Comparison of ENCODE assay signal across 9 cellular contexts in the genomic region with DNA sequence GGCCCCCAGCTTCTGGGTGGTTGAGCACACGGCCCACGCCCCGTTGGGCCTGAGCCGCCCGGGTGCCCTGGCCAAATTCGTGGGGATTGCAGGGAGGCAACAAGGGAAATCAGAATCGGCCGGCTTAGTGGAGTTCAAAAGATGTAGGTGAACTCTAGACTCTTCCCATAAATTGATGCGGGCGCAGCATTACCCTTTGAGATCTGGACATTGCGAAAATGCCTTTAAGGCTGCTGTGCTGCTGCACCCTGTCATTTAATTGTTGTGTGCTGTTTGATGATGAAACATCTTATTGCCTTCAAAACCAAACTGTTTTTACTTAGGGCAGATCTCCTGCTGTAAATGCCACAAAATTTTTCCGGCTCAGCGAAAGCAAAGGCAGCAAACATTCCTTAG. TPM values are rescaled to one million over a fixed set of nuclear protein-coding genes. Genes with fewer than 3 reads are reported as not detected.
A peak's percentile ranks its signal among the peaks of the same experiment; 100 is the strongest.
DNase-seq lines count a peak whose midpoint lies in the region; ATAC-seq and TF ChIP-seq lines count a peak whose summit lies in the region.
"Had no signal": no experiment of that assay in that cellular context is flagged by ENCODE, and none has a peak within 500 bp of the region (broad histone marks: within the 10 kb centered on the region; RNA-seq: fewer than 3 reads in every experiment).

No MANE protein-coding gene starts in this region.

- CTCF ChIA-PET in activated CD8-positive, alpha-beta memory T cell treated with anti-CD3 and anti-CD28 coated beads, Interleukin-2, amount 10 ng/mL, durations not matched to agents 7 days and 5 days (lab: Charles Lee) = interaction anchor here (0.8 to 1.2 kb wide), 3 partner anchors 9 to 46 kb away, joined by 3 to 5 read pairs (median 3); no protein-coding TSS in a partner anchor
- CTCF ChIA-PET in activated CD8-positive, alpha-beta T cell treated with anti-CD3 and anti-CD28 coated beads for 36 hours (lab: Charles Lee) = no interaction called here

- H3K4me1 ChIP-seq in hepatocyte (ENCODE audit: insufficient read depth) = peaks cover 7% of the 10 kb centered on the region

- H3K4me1 Mint-ChIP-seq in activated CD8-positive, alpha-beta memory T cell treated with anti-CD3 and anti-CD28 coated beads, Interleukin-2, amount 10 ng/mL, durations not matched to agents 7 days and 5 days = peaks cover 51% of the 10 kb centered on the region
- H3K4me1 Mint-ChIP-seq in activated CD8-positive, alpha-beta T cell treated with anti-CD3 and anti-CD28 coated beads for 36 hours (ENCODE audit: low read depth) = peaks cover 44% of the 10 kb centered on the region
- H3K4me1 Mint-ChIP-seq in stimulated activated effector memory CD8-positive, alpha-beta T cell treated with anti-CD3 and anti-CD28 coated beads, Interleukin-12 subunit alpha, Interleukin-12 subunit beta, amount 100 ng/mL, for 72 hours = peaks cover 5% of the 10 kb centered on the region

- no peaks in the 10 kb centered on the region for H3K36me3 ChIP-seq in hepatocyte (replicated peaks; ENCODE audit: insufficient read depth, low read depth)

- peaks cover 2% of the 10 kb centered on the region for H3K36me3 Mint-ChIP-seq in activated CD8-positive, alpha-beta memory T cell treated with anti-CD3 and anti-CD28 coated beads, Interleukin-2, amount 10 ng/mL, durations not matched to agents 7 days and 5 days
- no peaks in the 10 kb centered on the region for H3K36me3 Mint-ChIP-seq in activated CD8-positive, alpha-beta T cell treated with anti-CD3 and anti-CD28 coated beads for 36 hours (ENCODE audit: low read depth)
- H3K36me3 Mint-ChIP-seq in stimulated activated effector memory CD8-positive, alpha-beta T cell treated with anti-CD3 and anti-CD28 coated beads, Interleukin-12 subunit alpha, Interleukin-12 subunit beta, amount 100 ng/mL, for 72 hours = no peaks in the 10 kb centered on the region

- POLR2A ChIA-PET in activated CD8-positive, alpha-beta T cell treated with anti-CD3 and anti-CD28 coated beads for 36 hours (lab: Charles Lee) = interaction anchor here (1.2 to 1.9 kb wide), 2 partner anchors 13 to 43 kb away, joined by 3 to 4 read pairs; partner anchors contain the start of gene DKC1

- peak overlapping the region; percentile 66 for H3K27ac Mint-ChIP-seq in activated CD8-positive, alpha-beta memory T cell treated with anti-CD3 and anti-CD28 coated beads, Interleukin-2, amount 10 ng/mL, durations not matched to agents 7 days and 5 days
- H3K27ac Mint-ChIP-seq in activated CD8-positive, alpha-beta T cell treated with anti-CD3 and anti-CD28 coated beads for 36 hours = peak overlapping the region; percentile 59
- H3K27ac Mint-ChIP-seq in stimulated activated effector memory CD8-positive, alpha-beta T cell treated with anti-CD3 and anti-CD28 coated beads, Interleukin-12 subunit alpha, Interleukin-12 subunit beta, amount 100 ng/mL, for 72 hours = no peak overlapping the region

- H3K79me2 ChIP-seq in hepatocyte = peaks cover 3% of the 10 kb centered on the region

- H3K27me3 Mint-ChIP-seq in activated CD8-positive, alpha-beta memory T cell treated with anti-CD3 and anti-CD28 coated beads, Interleukin-2, amount 10 ng/mL, durations not matched to agents 7 days and 5 days = no peaks in the 10 kb centered on the region
- no peaks in the 10 kb centered on the region for H3K27me3 Mint-ChIP-seq in activated CD8-positive, alpha-beta T cell treated with anti-CD3 and anti-CD28 coated beads for 36 hours

- DNase-seq in activated CD8-positive, alpha-beta memory T cell treated with anti-CD3 and anti-CD28 coated beads, Interleukin-2, amount 10 ng/mL, durations not matched to agents 7 days and 5 days = no peak
- no peak for DNase-seq in activated CD8-positive, alpha-beta memory T cell treated with anti-CD3 and anti-CD28 coated beads for 24 hours
- DNase-seq in activated CD8-positive, alpha-beta T cell treated with anti-CD3 and anti-CD28 coated beads for 36 hours = no peak
- DNase-seq in hepatocyte (ENCODE audit: low spot score) (no peak), KBM-7 (no peak)
- DNase-seq in stimulated activated effector memory CD8-positive, alpha-beta T cell treated with anti-CD3 and anti-CD28 coated beads, Interleukin-12 subunit alpha, Interleukin-12 subunit beta, amount 100 ng/mL, for 72 hours (ENCODE audit: low spot score in 2 of 2) = no peak

- peak overlapping the region; percentile 40 for H3K4me3 ChIP-seq in hepatocyte

- H3K4me2 ChIP-seq in hepatocyte = peak overlapping the region; percentile 87

- H3K27ac ChIP-seq in hepatocyte = peak overlapping the region; percentile 73

- in situ Hi-C loops in KBM-7 (cut with MboI; ENCODE audit: low pct_unique_long_range_greater_than_20kb, low sequenced_read_pairs) = no loop called here

- H2AFZ ChIP-seq in hepatocyte = peak overlapping the region; percentile 54

- no peaks in the 10 kb centered on the region for H3K9me3 ChIP-seq in hepatocyte (ENCODE audit: low read depth)

- no peaks in the 10 kb centered on the region for H4K20me1 ChIP-seq in hepatocyte (ENCODE audit: insufficient read depth, poor library complexity, severe bottlenecking)

- H3K9me3 Mint-ChIP-seq in activated CD8-positive, alpha-beta memory T cell treated with anti-CD3 and anti-CD28 coated beads, Interleukin-2, amount 10 ng/mL, durations not matched to agents 7 days and 5 days (ENCODE audit: low read depth) = no peaks in the 10 kb centered on the region
- H3K9me3 Mint-ChIP-seq in activated CD8-positive, alpha-beta T cell treated with anti-CD3 and anti-CD28 coated beads for 36 hours = no peaks in the 10 kb centered on the region
- no peaks in the 10 kb centered on the region for H3K9me3 Mint-ChIP-seq in stimulated activated effector memory CD8-positive, alpha-beta T cell treated with anti-CD3 and anti-CD28 coated beads, Interleukin-12 subunit alpha, Interleukin-12 subunit beta, amount 100 ng/mL, for 72 hours

- intact Hi-C loops in activated CD8-positive, alpha-beta T cell treated with anti-CD3 and anti-CD28 coated beads for 36 hours (cut with micrococcal nuclease) = no loop called here

- 42% methylated on average over 13 of the region's 13 CpGs for WGBS in hepatocyte (ENCODE audit: low lambda C conversion rate, missing lambda C conversion rate)

- H3K4me3 Mint-ChIP-seq in activated CD8-positive, alpha-beta memory T cell treated with anti-CD3 and anti-CD28 coated beads, Interleukin-2, amount 10 ng/mL, durations not matched to agents 7 days and 5 days = peak overlapping the region; percentile 75
- peak overlapping the region; percentile 71 for H3K4me3 Mint-ChIP-seq in activated CD8-positive, alpha-beta T cell treated with anti-CD3 and anti-CD28 coated beads for 36 hours
- peak overlapping the region; percentile 77 for H3K4me3 Mint-ChIP-seq in stimulated activated effector memory CD8-positive, alpha-beta T cell treated with anti-CD3 and anti-CD28 coated beads, Interleukin-12 subunit alpha, Interleukin-12 subunit beta, amount 100 ng/mL, for 72 hours

- H3K27me3 ChIP-seq in hepatocyte = no peaks in the 10 kb centered on the region

- no peak for ATAC-seq in activated CD8-positive, alpha-beta memory T cell treated with anti-CD3 and anti-CD28 coated beads, Interleukin-2, amount 10 ng/mL, durations not matched to agents 7 days and 5 days
- ATAC-seq in activated CD8-positive, alpha-beta T cell treated with anti-CD3 and anti-CD28 coated beads for 36 hours = no peak
- no peak for ATAC-seq in stimulated activated effector memory CD8-positive, alpha-beta T cell treated with anti-CD3 and anti-CD28 coated beads, Interleukin-12 subunit alpha, Interleukin-12 subunit beta, amount 100 ng/mL, for 72 hours
- ATAC-seq in HG02678 (IDR thresholded peaks at IDR 0.05; ENCODE audit: unreplicated experiment) = no peak
- ATAC-seq in activated CD4-positive, CD25-positive, alpha-beta regulatory T cell treated with anti-CD3 and anti-CD28 coated beads, Interleukin-2, amount 50 U/mL, for 24 hours = no peak

- H3K9me2 ChIP-seq in hepatocyte (replicated peaks; ENCODE audit: insufficient read depth) = no peaks in the 10 kb centered on the region

- no peak for TF ChIP-seq CTCF in activated CD8-positive, alpha-beta T cell treated with anti-CD3 and anti-CD28 coated beads for 36 hours (IDR thresholded peaks at IDR 0.05)
- TF ChIP-seq CTCF in hepatocyte (IDR thresholded peaks at IDR 0.05; ENCODE audit: poor library complexity) = no peak

RNA-seq across cellular contexts. Expression of gene MPP1, which starts 0.4 kb away (rescaled TPM):
- total RNA-seq in activated CD8-positive, alpha-beta memory T cell treated with anti-CD3 and anti-CD28 coated beads, Interleukin-2, amount 10 ng/mL, durations not matched to agents 7 days and 5 days = 10 to 100 TPM; 29.0 to 37.4 TPM
- total RNA-seq in activated CD8-positive, alpha-beta T cell treated with anti-CD3 and anti-CD28 coated beads for 36 hours = 10 to 100 TPM; 22.5 to 24.9 TPM
- total RNA-seq in hepatocyte = 18.7 and 20.4 TPM in 2 replicates
- polyA plus RNA-seq in hepatocyte = 11.4 and 15.0 TPM in 2 replicates

RNA-seq across cellular contexts. Expression of gene SMIM9, which starts 28.8 kb away (rescaled TPM):
- under 1 TPM in 1 of 2 experiments, not detected in 1; 0.26 TPM for total RNA-seq in activated CD8-positive, alpha-beta memory T cell treated with anti-CD3 and anti-CD28 coated beads, Interleukin-2, amount 10 ng/mL, durations not matched to agents 7 days and 5 days
- total RNA-seq in activated CD8-positive, alpha-beta T cell treated with anti-CD3 and anti-CD28 coated beads for 36 hours = not detected
- not detected in 2 replicates for total RNA-seq in hepatocyte
- not detected in 2 replicates for polyA plus RNA-seq in hepatocyte
- polyA plus RNA-seq: adipose tissue had no signal

RNA-seq across cellular contexts. Expression of gene DKC1, which starts 43.0 kb away (rescaled TPM):
- 100 to 1,000 TPM in 1 of 2 experiments, 10 to 100 TPM in 1; 81.0 to 116 TPM for total RNA-seq in activated CD8-positive, alpha-beta memory T cell treated with anti-CD3 and anti-CD28 coated beads, Interleukin-2, amount 10 ng/mL, durations not matched to agents 7 days and 5 days
- total RNA-seq in activated CD8-positive, alpha-beta T cell treated with anti-CD3 and anti-CD28 coated beads for 36 hours = 100 to 1,000 TPM; 132 to 138 TPM
- total RNA-seq in hepatocyte = 27.8 and 32.1 TPM in 2 replicates
- polyA plus RNA-seq in hepatocyte = 38.9 and 43.0 TPM in 2 replicates

RNA-seq across cellular contexts. Expression of gene GAB3, which starts 54.8 kb away (rescaled TPM):
- 10 to 100 TPM; 20.0 to 26.6 TPM for total RNA-seq in activated CD8-positive, alpha-beta memory T cell treated with anti-CD3 and anti-CD28 coated beads, Interleukin-2, amount 10 ng/mL, durations not matched to agents 7 days and 5 days
- total RNA-seq in activated CD8-positive, alpha-beta T cell treated with anti-CD3 and anti-CD28 coated beads for 36 hours = 1 to 10 TPM; 3.9 to 5.0 TPM
- 0.44 and 0.50 TPM in 2 replicates for total RNA-seq in hepatocyte
- 0.21 and 0.50 TPM in 2 replicates for polyA plus RNA-seq in hepatocyte
